Comparison of ENCODE assay signal across 8 cellular contexts in genomic region chr19:58024661-58025060, GRCh38. TPM values are rescaled to one million over a fixed set of nuclear protein-coding genes. Genes with fewer than 3 reads are reported as not detected.
"Had no signal": no experiment of that assay in that cellular context is flagged by ENCODE, and none has a peak within 500 bp of the region (broad histone marks: within the 10 kb centered on the region; RNA-seq: fewer than 3 reads in every experiment).

No MANE protein-coding gene starts in this region.

- H3K27ac ChIP-seq: HL-60, KMS-11 had no signal

- H3K4me2 ChIP-seq: GM23338, KMS-11 had no signal

- DNase-seq: H9, HCEC 1CT, KBM-7 had no signal

- ATAC-seq: GM23338, HepG2 had no signal

- H3K4me3 ChIP-seq: GM23338 had no signal

- H2AFZ ChIP-seq: GM23338 had no signal

RNA-seq across cellular contexts. Expression of gene ZSCAN1, which starts 9.2 kb away (rescaled TPM):
- total RNA-seq: HepG2, HT1080 had no signal

RNA-seq across cellular contexts. Expression of gene ZNF135, which starts 34.4 kb away (rescaled TPM):
- total RNA-seq: HepG2, HT1080 had no signal

RNA-seq across cellular contexts. Expression of gene C19orf18, which starts 50.3 kb away (rescaled TPM):
- total RNA-seq: GM23338, HT1080 had no signal
